ENCODE assay signal across 1 cellular context in genomic region chr15:64246364-64247189, GRCh38.
TF ChIP-seq lines count a peak whose summit lies in the region.

No MANE protein-coding gene starts in this region.

TF ChIP-seq in GM12878, 131 proteins besides CTCF, POLR2A, EP300 and RAD21 (continued from another document):
- TF ChIP-seq ZBTB40 (IDR thresholded peaks at IDR 0.05; ENCODE audit: borderline replicate concordance): no peak
- TF ChIP-seq PML (IDR thresholded peaks at IDR 0.05; ENCODE audit: low read length): no peak
- TF ChIP-seq LARP7 (IDR thresholded peaks at IDR 0.05): no peak
- TF ChIP-seq RBBP5 (conservative IDR thresholded peaks at IDR 0.05): no peak
- peak; percentile 95 for TF ChIP-seq CBFB (IDR thresholded peaks at IDR 0.05; ENCODE audit: low read depth)
- no peak; the same call in 1 of the 2 replicates for TF ChIP-seq NKRF (conservative IDR thresholded peaks at IDR 0.05)
- peak; percentile 83 for TF ChIP-seq RAD51 (IDR thresholded peaks at IDR 0.05)
- no peak for TF ChIP-seq EGR1 (IDR thresholded peaks at IDR 0.05; ENCODE audit: borderline replicate concordance in 1 of 2, low read depth in 2 of 2, low read length in 2 of 2)
- no peak; the same call in 1 of the 2 replicates for TF ChIP-seq SMC3 (IDR thresholded peaks at IDR 0.05; ENCODE audit: borderline replicate concordance, low read length)
- peak; percentile 100 for TF ChIP-seq RUNX3 (IDR thresholded peaks at IDR 0.05; ENCODE audit: low read length)
- TF ChIP-seq NR2C1 (IDR thresholded peaks at IDR 0.05): no peak
- TF ChIP-seq TBL1XR1 (IDR thresholded peaks at IDR 0.05; ENCODE audit: low read depth, low read length): peak; percentile 93; the same call in 1 of the 2 replicates
- TF ChIP-seq TCF3 (IDR thresholded peaks at IDR 0.05; ENCODE audit: borderline replicate concordance, insufficient read depth, low read depth, low read length): 0 out of 2 replicates have a peak, but pooled peaks have one; percentile 72
- TF ChIP-seq BRCA1 (IDR thresholded peaks at IDR 0.05; ENCODE audit: low read depth, low read length): no peak
- TF ChIP-seq EZH2 (IDR thresholded peaks at IDR 0.05; ENCODE audit: borderline replicate concordance, control insufficient read depth, low read depth, low read length): 0 out of 2 replicates have a peak, but pooled peaks have one; percentile 43
